13 cellular contexts compared by ENCODE assay signal in genomic region chr2:199381531-199381930, GRCh38.
DNase-seq lines count a peak whose midpoint lies in the region; ATAC-seq and TF ChIP-seq lines count a peak whose summit lies in the region.
"Had no signal": no experiment of that assay in that cellular context is flagged by ENCODE, and none has a peak within 500 bp of the region (broad histone marks: within the 10 kb centered on the region; RNA-seq: fewer than 3 reads in every experiment).

No MANE protein-coding gene starts in this region.

- H3K36me3 Mint-ChIP-seq in glutamatergic neuron (ENCODE audit: unreplicated experiment) (no peaks in the 10 kb centered on the region), natural killer cell (no peaks in the 10 kb centered on the region)
- H3K36me3 Mint-ChIP-seq in activated naive CD4-positive, alpha-beta T cell treated with anti-CD3 and anti-CD28 coated beads for 36 hours (ENCODE audit: low read depth): no peaks in the 10 kb centered on the region

- no peak for ATAC-seq in natural killer cell

- CTCF ChIA-PET in activated naive CD4-positive, alpha-beta T cell treated with anti-CD3 and anti-CD28 coated beads for 36 hours (lab: Charles Lee): no interaction called here

- DNase-seq in SJCRH30 (no peak), glutamatergic neuron (no peak), osteoblast (ENCODE audit: insufficient read length, low spot score, missing footprints) (no peak), natural killer cell (no peak)
- no peak for DNase-seq in activated naive CD4-positive, alpha-beta T cell treated with anti-CD3 and anti-CD28 coated beads for 36 hours
- no peak for DNase-seq in activated CD4-positive, alpha-beta T cell treated with anti-CD3 and anti-CD28 coated beads, Interleukin-2, amount 50 U/mL, for 4 hours
- DNase-seq: 8988T; Caco-2; CD4-positive, alpha-beta T cell; GM23248 had no signal

- H3K4me3 Mint-ChIP-seq in glutamatergic neuron (ENCODE audit: unreplicated experiment) (no peak overlapping the region), natural killer cell (no peak overlapping the region)
- H3K4me3 Mint-ChIP-seq in activated naive CD4-positive, alpha-beta T cell treated with anti-CD3 and anti-CD28 coated beads for 36 hours: no peak overlapping the region
- H3K4me3 Mint-ChIP-seq: CD4-positive, alpha-beta T cell had no signal

- peaks cover 46% of the 10 kb centered on the region for H3K79me2 ChIP-seq in osteoblast (ENCODE audit: insufficient read depth, low read length)

- H3K27me3 ChIP-seq in BLaER1 (no peaks in the 10 kb centered on the region), SJCRH30 (no peaks in the 10 kb centered on the region), osteoblast (ENCODE audit: insufficient read depth, low read length) (no peaks in the 10 kb centered on the region)

- TF ChIP-seq CTCF in glutamatergic neuron (IDR thresholded peaks at IDR 0.05; ENCODE audit: partially characterized antibody, unreplicated experiment) (no peak), osteoblast (IDR thresholded peaks at IDR 0.05; ENCODE audit: extremely low read depth, low read depth, low read length) (no peak), natural killer cell (IDR thresholded peaks at IDR 0.05) (no peak)

- no peak overlapping the region for H2AFZ ChIP-seq in osteoblast (ENCODE audit: low read length)
- H2AFZ ChIP-seq: GM23248 had no signal

- no peaks in the 10 kb centered on the region for H3K27me3 Mint-ChIP-seq in glutamatergic neuron (ENCODE audit: unreplicated experiment)
- H3K27me3 Mint-ChIP-seq in natural killer cell (ENCODE audit: low read depth in 2 of 2): peaks cover 3 to 22% of the 10 kb centered on the region in 2 donors
- peaks cover 27% of the 10 kb centered on the region for H3K27me3 Mint-ChIP-seq in activated naive CD4-positive, alpha-beta T cell treated with anti-CD3 and anti-CD28 coated beads for 36 hours (ENCODE audit: low read depth)

- intact Hi-C loops in natural killer cell (cut with micrococcal nuclease): no loop called here
- intact Hi-C loops in activated naive CD4-positive, alpha-beta T cell treated with anti-CD3 and anti-CD28 coated beads for 36 hours (cut with micrococcal nuclease): no loop called here

- peaks cover 7% of the 10 kb centered on the region for H3K4me1 Mint-ChIP-seq in glutamatergic neuron (ENCODE audit: low read depth, unreplicated experiment)
- H3K4me1 Mint-ChIP-seq in natural killer cell: no peaks in the 10 kb centered on the region
- H3K4me1 Mint-ChIP-seq in activated naive CD4-positive, alpha-beta T cell treated with anti-CD3 and anti-CD28 coated beads for 36 hours (ENCODE audit: low read depth): no peaks in the 10 kb centered on the region

- H3K9ac ChIP-seq in BLaER1: no peak overlapping the region
- H3K9ac ChIP-seq: GM23248 had no signal

- H4K20me1 ChIP-seq in BLaER1 (no peaks in the 10 kb centered on the region), osteoblast (ENCODE audit: insufficient read depth, low read length) (no peaks in the 10 kb centered on the region)

- H3K36me3 ChIP-seq in BLaER1 (no peaks in the 10 kb centered on the region), SJCRH30 (peaks cover 2% of the 10 kb centered on the region; the same call in 1 of the 2 replicates), osteoblast (ENCODE audit: insufficient read depth, low read length) (peaks cover 36% of the 10 kb centered on the region)

- H3K27ac Mint-ChIP-seq in glutamatergic neuron (ENCODE audit: unreplicated experiment) (peak overlapping the region; percentile 35), natural killer cell (no peak overlapping the region)
- H3K27ac Mint-ChIP-seq in activated naive CD4-positive, alpha-beta T cell treated with anti-CD3 and anti-CD28 coated beads for 36 hours: no peak overlapping the region
- H3K27ac Mint-ChIP-seq: CD4-positive, alpha-beta T cell had no signal

- H3K4me2 ChIP-seq in BLaER1: peak overlapping the region; percentile 74
- H3K4me2 ChIP-seq in osteoblast (ENCODE audit: insufficient read depth, low read length): peak overlapping the region; percentile 57

- no peaks in the 10 kb centered on the region for H3K9me3 Mint-ChIP-seq in glutamatergic neuron (ENCODE audit: unreplicated experiment)
- no peaks in the 10 kb centered on the region for H3K9me3 Mint-ChIP-seq in natural killer cell
- H3K9me3 Mint-ChIP-seq in activated naive CD4-positive, alpha-beta T cell treated with anti-CD3 and anti-CD28 coated beads for 36 hours: no peaks in the 10 kb centered on the region
- H3K9me3 Mint-ChIP-seq: CD4-positive, alpha-beta T cell had no signal

- H3K27ac ChIP-seq in BLaER1 (no peak overlapping the region), SJCRH30 (peak overlapping the region; percentile 89), osteoblast (ENCODE audit: low read depth, low read length) (peak overlapping the region; percentile 72)
- H3K27ac ChIP-seq: C4-2B, GM23248 had no signal

- peak overlapping the region; percentile 3; the same call in 1 of the 2 replicates for H3K4me3 ChIP-seq in BLaER1
- no peak overlapping the region for H3K4me3 ChIP-seq in SJCRH30
- no peak overlapping the region for H3K4me3 ChIP-seq in osteoblast (ENCODE audit: insufficient read depth, low read length)
- H3K4me3 ChIP-seq: GM23248, HAP-1 had no signal

- H3K4me1 ChIP-seq in BLaER1 (peaks cover 27% of the 10 kb centered on the region), SJCRH30 (peaks cover 43% of the 10 kb centered on the region), osteoblast (ENCODE audit: insufficient read depth, low read length) (peaks cover 25% of the 10 kb centered on the region)
- H3K4me1 ChIP-seq: Caco-2 had no signal

- no peaks in the 10 kb centered on the region for H3K9me3 ChIP-seq in BLaER1
- no peaks in the 10 kb centered on the region for H3K9me3 ChIP-seq in SJCRH30 (replicated peaks)
- H3K9me3 ChIP-seq in osteoblast (ENCODE audit: low read depth, low read length): no peaks in the 10 kb centered on the region
- H3K9me3 ChIP-seq: Caco-2, HAP-1 had no signal
